In the genomic region with DNA sequence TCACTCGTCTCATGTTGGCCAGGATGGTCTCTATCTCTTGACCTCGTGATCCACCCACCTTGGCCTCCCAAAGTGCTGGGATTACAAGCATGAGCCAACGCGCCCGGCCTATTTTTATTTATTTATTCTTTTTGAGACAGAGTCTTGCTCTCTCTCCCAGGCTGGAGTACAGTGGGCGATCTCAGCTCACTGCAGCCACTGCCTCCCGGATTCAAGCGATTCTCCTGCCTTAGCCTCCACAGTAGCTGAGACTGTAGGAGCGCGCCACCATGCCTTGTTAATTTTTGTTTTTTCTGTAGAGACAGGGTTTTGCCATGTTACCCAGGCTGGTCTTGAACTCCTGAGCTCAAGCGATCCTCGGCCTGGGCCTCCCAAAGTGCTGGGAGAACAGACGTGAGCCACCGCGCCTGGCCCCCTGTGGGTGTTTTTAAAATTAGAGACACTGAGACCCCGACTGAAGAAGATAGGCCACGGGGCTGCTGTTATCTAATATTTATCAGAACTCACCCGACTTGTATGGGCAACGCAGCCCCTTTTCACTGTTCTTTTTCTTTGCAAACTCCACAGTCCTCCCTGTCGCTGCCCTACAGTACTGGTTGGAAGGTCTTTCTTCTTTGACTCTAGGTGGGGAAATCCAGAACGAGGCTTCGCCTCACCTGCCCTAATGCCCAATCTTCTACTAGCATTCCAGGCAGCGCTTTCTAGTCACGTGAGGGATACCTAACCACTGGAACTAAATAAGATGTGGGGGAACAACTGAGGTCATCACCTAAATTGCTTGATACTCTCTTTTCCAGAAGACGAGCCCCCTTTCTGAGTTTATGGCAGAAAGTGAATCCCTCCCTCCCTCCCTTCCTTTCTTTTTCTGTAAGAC, we compare ENCODE assay signal across 1 cellular context.
TF ChIP-seq lines count a peak whose summit lies in the region.

No MANE protein-coding gene starts in this region.

TF ChIP-seq in GM12878, 131 proteins besides CTCF, POLR2A, EP300 and RAD21:
- TF ChIP-seq SPI1 (IDR thresholded peaks at IDR 0.05; ENCODE audit: borderline replicate concordance, insufficient read depth, low read depth, low read length) = no peak
